Comparison of ENCODE assay signal across 1 cellular context in genomic region chr1:160375788-160376524, GRCh38.
TF ChIP-seq lines count a peak whose summit lies in the region.

No MANE protein-coding gene starts in this region.

TF ChIP-seq in SK-N-SH treated with all-trans-retinoic acid at 6 μM for 48 hours, 23 proteins besides CTCF, POLR2A, EP300 and RAD21 (continued from another document):
- TF ChIP-seq POU6F1 (CRISPR knock-in tag; IDR thresholded peaks at IDR 0.05; ENCODE audit: borderline replicate concordance, low read depth) (no peak), SNAI2 (CRISPR knock-in tag; IDR thresholded peaks at IDR 0.05) (no peak)
